Comparison of ENCODE assay signal across 33 cellular contexts in genomic region chr2:11243512-11243911, GRCh38.
"Had no signal": no experiment of that assay in that cellular context is flagged by ENCODE, and none has a peak within 500 bp of the region (broad histone marks: within the 10 kb centered on the region; RNA-seq: fewer than 3 reads in every experiment).

No MANE protein-coding gene starts in this region.

- H3K27me3 ChIP-seq: adrenal gland, ascending aorta, body of pancreas, brain microvascular endothelial cell, breast epithelium, cardiac muscle cell had no signal

- ATAC-seq: activated naive CD4-positive, alpha-beta T cell treated with anti-CD3 and anti-CD28 coated beads, Interleukin-2, amount 50 U/mL, for 72 hours; activated naive CD8-positive, alpha-beta T cell treated with anti-CD3 and anti-CD28 coated beads, Interleukin-2, amount 50 U/mL, for 24 hours; activated T-cell treated with anti-CD3 and anti-CD28 coated beads, Interleukin-2, amount 50 U/mL, for 4 hours; activated T-cell treated with anti-CD3 and anti-CD28 coated beads, Interleukin-2, amount 50 U/mL, for 72 hours; activated T-helper 17 cell treated with anti-CD3 and anti-CD28 coated beads, Interleukin-2, amount 50 U/mL, for 72 hours; body of pancreas had no signal

- H3K27ac ChIP-seq: adrenal gland, ascending aorta, body of pancreas, brain microvascular endothelial cell, breast epithelium, cardiac muscle cell had no signal

- H3K4me1 ChIP-seq: adrenal gland, ascending aorta, breast epithelium had no signal

- FAIRE-seq: astrocyte, bronchial epithelial cell had no signal

- H3K9me3 ChIP-seq: adrenal gland, ascending aorta, body of pancreas, breast epithelium had no signal

- H3K4me3 ChIP-seq: adrenal gland, ascending aorta, body of pancreas, breast epithelium, cardiac muscle cell had no signal

- H3K36me3 ChIP-seq: adrenal gland, brain microvascular endothelial cell, breast epithelium had no signal

- DNase-seq: activated effector memory CD4-positive, alpha-beta T cell treated with anti-CD3 and anti-CD28 coated beads, Interleukin-2, amount 50 U/mL, for 16 hours; activated effector memory CD4-positive, alpha-beta T cell treated with Interleukin-2 at 50 U/mL for 16 hours; activated gamma-delta T cell; activated gamma-delta T cell treated with Interleukin-2 at 50 U/mL for 16 hours; activated naive CD4-positive, alpha-beta T cell; activated naive CD4-positive, alpha-beta T cell treated with anti-CD3 and anti-CD28 coated beads for 36 hours; activated naive CD4-positive, alpha-beta T cell treated with anti-CD3 and anti-CD28 coated beads, Interleukin-2, amount 10 ng/mL, durations not matched to agents 7 days and 5 days; activated naive CD4-positive, alpha-beta T cell treated with anti-CD3 and anti-CD28 coated beads, Interleukin-2, amount 50 U/mL, for 16 hours; activated naive CD4-positive, alpha-beta T cell treated with Interleukin-2 at 50 U/mL for 16 hours; activated naive CD8-positive, alpha-beta T cell treated with anti-CD3 and anti-CD28 coated beads for 36 hours; activated naive CD8-positive, alpha-beta T cell treated with anti-CD3 and anti-CD28 coated beads, Interleukin-2, amount 10 ng/mL, durations not matched to agents 7 days and 5 days; activated naive CD8-positive, alpha-beta T cell treated with anti-CD3 and anti-CD28 coated beads, Interleukin-2, amount 50 U/mL, for 24 hours; activated T-cell treated with anti-CD3 and anti-CD28 coated beads, Interleukin-2, amount 50 U/mL, for 24 hours; activated T-cell treated with anti-CD3 and anti-CD28 coated beads, Interleukin-2, amount 50 U/mL, for 4 hours; activated T-cell treated with anti-CD3 and anti-CD28 coated beads, Interleukin-2, amount 50 U/mL, for 48 hours; activated T-cell treated with anti-CD3 and anti-CD28 coated beads, Interleukin-2, amount 50 U/mL, for 72 hours; adrenal gland; amniotic stem cell; amygdala; anterior cingulate cortex; aorta; body of pancreas; brain microvascular endothelial cell; caudate nucleus; central memory CD4-positive, alpha-beta T cell; cerebellar nuclear complex had no signal
